Comparison of ENCODE assay signal across 24 cellular contexts in genomic region chr20:62535964-62536363, GRCh38.
DNase-seq lines count a peak whose midpoint lies in the region; ATAC-seq, FAIRE-seq and TF ChIP-seq lines count a peak whose summit lies in the region.
"Had no signal": no experiment of that assay in that cellular context is flagged by ENCODE, and none has a peak within 500 bp of the region (broad histone marks: within the 10 kb centered on the region; RNA-seq: fewer than 3 reads in every experiment).

No MANE protein-coding gene starts in this region.

- intact Hi-C loops in left ventricle myocardium superior (cut with micrococcal nuclease) (no loop called here), Right ventricle myocardium inferior (cut with DNase I) (no loop called here), K562 (cut with micrococcal nuclease) (no loop called here), sigmoid colon (cut with DNase I) (no loop called here)
- intact Hi-C loops in activated T-helper 2 cell treated with anti-CD3 and anti-CD28 coated beads, Interferon-gamma antibody, Interleukin-2, Interleukin-4, amounts not matched to agents 10 μg/mL and 5 μg/mL and 100 μg/mL, durations not matched to agents 14 hours and 24 hours and 36 hours (cut with micrococcal nuclease), result no loop called here

- H4K20me1 ChIP-seq in K562 (replicated peaks; ENCODE audit: control insufficient read depth, insufficient read depth, low read length), result no peaks in the 10 kb centered on the region

- peak; percentile 76 for ATAC-seq in left ventricle myocardium superior
- no peak for ATAC-seq in Right ventricle myocardium inferior
- no peak for ATAC-seq in K562
- no peak for ATAC-seq in GM21717 (IDR thresholded peaks at IDR 0.05; ENCODE audit: unreplicated experiment)
- ATAC-seq: GM12878, HCT116 had no signal

- peaks cover 2% of the 10 kb centered on the region for H3K9me1 ChIP-seq in K562 (ENCODE audit: control insufficient read depth, insufficient read depth, low read length)

- no peak for TF ChIP-seq EP300 in K562 (IDR thresholded peaks at IDR 0.05; ENCODE audit: low read length)
- TF ChIP-seq EP300 in sigmoid colon (IDR thresholded peaks at IDR 0.05), result no peak

- CTCF ChIA-PET in K562 (lab: Yijun Ruan, JAX; ENCODE audit: low intra/inter-chr PET ratio), result no interaction called here

- H3K9me3 ChIP-seq in K562 (replicated peaks; ENCODE audit: control insufficient read depth, insufficient read depth, low read depth, low read length) (no peaks in the 10 kb centered on the region), sigmoid colon (no peaks in the 10 kb centered on the region)

- no peaks in the 10 kb centered on the region for H3K9me3 Mint-ChIP-seq in activated T-helper 2 cell treated with anti-CD3 and anti-CD28 coated beads, Interferon-gamma antibody, Interleukin-2, Interleukin-4, amounts not matched to agents 10 μg/mL and 5 μg/mL and 100 μg/mL, durations not matched to agents 14 hours and 24 hours and 36 hours
- H3K9me3 Mint-ChIP-seq: CD4-positive, alpha-beta memory T cell had no signal

- H3K27me3 ChIP-seq in K562 (ENCODE audit: control insufficient read depth in 2 of 2, insufficient read depth in 2 of 2, low read length in 2 of 2) (peaks cover 5 to 14% of the 10 kb centered on the region in 2 experiments; a peak in 3 of 5 replicates), sigmoid colon (no peaks in the 10 kb centered on the region)

- H3K36me3 Mint-ChIP-seq in activated T-helper 2 cell treated with anti-CD3 and anti-CD28 coated beads, Interferon-gamma antibody, Interleukin-2, Interleukin-4, amounts not matched to agents 10 μg/mL and 5 μg/mL and 100 μg/mL, durations not matched to agents 14 hours and 24 hours and 36 hours (ENCODE audit: low read depth), result no peaks in the 10 kb centered on the region
- H3K36me3 Mint-ChIP-seq: CD4-positive, alpha-beta memory T cell had no signal

- FAIRE-seq in K562 (lab: Jason Lieb, UNC), result no peak
- FAIRE-seq: GM12878 had no signal

- H3K36me3 ChIP-seq in K562 (ENCODE audit: control insufficient read depth, insufficient read depth, low read length), result no peaks in the 10 kb centered on the region
- no peaks in the 10 kb centered on the region for H3K36me3 ChIP-seq in sigmoid colon

- no peak overlapping the region for H3K4me3 Mint-ChIP-seq in activated T-helper 2 cell treated with anti-CD3 and anti-CD28 coated beads, Interferon-gamma antibody, Interleukin-2, Interleukin-4, amounts not matched to agents 10 μg/mL and 5 μg/mL and 100 μg/mL, durations not matched to agents 14 hours and 24 hours and 36 hours (ENCODE audit: low read depth)
- H3K4me3 Mint-ChIP-seq: CD4-positive, alpha-beta memory T cell had no signal

- WGBS in K562 (ENCODE audit: insufficient coverage, low coverage, missing lambda C conversion rate), result 44% methylated on average over 9 of the region's 12 CpGs
- 70 to 87% methylated on average over 12 of the region's 12 CpGs for WGBS in sigmoid colon, 2 donors

- in situ Hi-C loops in K562 (cut with MboI), result no loop called here

- TF ChIP-seq RAD21 in K562 (CRISPR knock-in tag; conservative IDR thresholded peaks at IDR 0.05 in 1 of 2, IDR thresholded peaks at IDR 0.05 in 1 of 2), result no peak

- no peak overlapping the region for H3K4me2 ChIP-seq in K562 (ENCODE audit: insufficient read depth, low read length)
- H3K4me2 ChIP-seq: PC-9 had no signal

- TF ChIP-seq POLR2A in K562 (conservative IDR thresholded peaks at IDR 0.05) (no peak), sigmoid colon (IDR thresholded peaks at IDR 0.05) (no peak)

- no peak for DNase-seq in left ventricle myocardium superior
- no peak for DNase-seq in Right ventricle myocardium inferior (ENCODE audit: missing footprints)
- DNase-seq in K562 (ENCODE audit: extremely low read depth in 1 of 4, low spot score in 3 of 4), result no peak
- no peak for DNase-seq in sigmoid colon
- no peak for DNase-seq in activated T-helper 2 cell treated with anti-CD3 and anti-CD28 coated beads, Interferon-gamma antibody, Interleukin-2, Interleukin-4, amounts not matched to agents 10 μg/mL and 5 μg/mL and 100 μg/mL, durations not matched to agents 14 hours and 24 hours and 36 hours (ENCODE audit: low spot score)
- DNase-seq in DMS153 (lab: John Stamatoyannopoulos, UW), result no peak
- DNase-seq: C1 segment of cervical spinal cord; CD4-positive, alpha-beta memory T cell; COR-L47; EL; GDM1; GOT3; Karpas-422; NCI-H1092; NCI-H1417 treated with DMSO at 0.1 percent for 48 hours; NCI-H1694 treated with DMSO at 0.1 percent for 48 hours; NCI-H2081; NCI-H2227 treated with DMSO at 0.1 percent for 48 hours; NCI-H526 treated with DMSO at 0.1 percent for 48 hours; PC-9; SHP77 had no signal

- H3K4me1 ChIP-seq in K562 (replicated peaks in 1 of 2; ENCODE audit: control insufficient read depth in 2 of 2, insufficient read depth in 2 of 2, low read length in 2 of 2), result peaks cover 40 to 93% of the 10 kb centered on the region in 2 experiments
- H3K4me1 ChIP-seq in sigmoid colon, result peaks cover 0 to 52% (median 47%) of the 10 kb centered on the region in 4 donors

- H3K27ac Mint-ChIP-seq in activated T-helper 2 cell treated with anti-CD3 and anti-CD28 coated beads, Interferon-gamma antibody, Interleukin-2, Interleukin-4, amounts not matched to agents 10 μg/mL and 5 μg/mL and 100 μg/mL, durations not matched to agents 14 hours and 24 hours and 36 hours, result no peak overlapping the region
- H3K27ac Mint-ChIP-seq: CD4-positive, alpha-beta memory T cell had no signal

- no peak overlapping the region for H3K27ac ChIP-seq in K562 (ENCODE audit: extremely low read depth, low read depth, low read length)
- peak overlapping the region in 3 of 4 donors; percentile 83 to 87 (median 85) for H3K27ac ChIP-seq in sigmoid colon
- H3K27ac ChIP-seq: PC-9 had no signal

- no peak overlapping the region for H3K4me3 ChIP-seq in K562
- H3K4me3 ChIP-seq in sigmoid colon, result no peak overlapping the region
- H3K4me3 ChIP-seq: GM12878, PC-9 had no signal

- POLR2A ChIA-PET in K562 (lab: Yijun Ruan, JAX), result interaction anchor here (0.7 kb wide), 1 partner anchor 53 kb away, joined by 6 read pairs; no protein-coding TSS in a partner anchor

- no peak overlapping the region for H2AFZ ChIP-seq in K562 (ENCODE audit: low read depth, low read length)
- H2AFZ ChIP-seq: PC-9 had no signal

- no peaks in the 10 kb centered on the region; the same call in 2 of the 3 replicates for H3K79me2 ChIP-seq in K562 (ENCODE audit: control insufficient read depth, insufficient read depth, low read length)

- TF ChIP-seq CTCF in K562 (IDR thresholded peaks at IDR 0.05 in 2 of 3, conservative IDR thresholded peaks at IDR 0.05 in 1 of 3; ENCODE audit: insufficient read depth in 2 of 3, low read depth in 1 of 3, low read length in 3 of 3) (no peak), sigmoid colon (IDR thresholded peaks at IDR 0.05) (no peak)

- peak overlapping the region in 1 of 2 experiments; percentile 70; a peak in 2 of 4 replicates for H3K9ac ChIP-seq in K562 (ENCODE audit: insufficient read depth in 1 of 2, low read depth in 2 of 2, low read length in 2 of 2)

- H3K4me1 Mint-ChIP-seq in activated T-helper 2 cell treated with anti-CD3 and anti-CD28 coated beads, Interferon-gamma antibody, Interleukin-2, Interleukin-4, amounts not matched to agents 10 μg/mL and 5 μg/mL and 100 μg/mL, durations not matched to agents 14 hours and 24 hours and 36 hours (ENCODE audit: low read depth), result no peaks in the 10 kb centered on the region
- H3K4me1 Mint-ChIP-seq: CD4-positive, alpha-beta memory T cell had no signal

- no peaks in the 10 kb centered on the region for H3K27me3 Mint-ChIP-seq in activated T-helper 2 cell treated with anti-CD3 and anti-CD28 coated beads, Interferon-gamma antibody, Interleukin-2, Interleukin-4, amounts not matched to agents 10 μg/mL and 5 μg/mL and 100 μg/mL, durations not matched to agents 14 hours and 24 hours and 36 hours (ENCODE audit: low read depth)

- BruUV-seq in K562 (replicated peaks; lab: Mats Ljungman, UMichigan), result no TSS peak

TF ChIP-seq in K562, 482 proteins besides CTCF, POLR2A, EP300 and RAD21:
- TF ChIP-seq, protein P1, sequence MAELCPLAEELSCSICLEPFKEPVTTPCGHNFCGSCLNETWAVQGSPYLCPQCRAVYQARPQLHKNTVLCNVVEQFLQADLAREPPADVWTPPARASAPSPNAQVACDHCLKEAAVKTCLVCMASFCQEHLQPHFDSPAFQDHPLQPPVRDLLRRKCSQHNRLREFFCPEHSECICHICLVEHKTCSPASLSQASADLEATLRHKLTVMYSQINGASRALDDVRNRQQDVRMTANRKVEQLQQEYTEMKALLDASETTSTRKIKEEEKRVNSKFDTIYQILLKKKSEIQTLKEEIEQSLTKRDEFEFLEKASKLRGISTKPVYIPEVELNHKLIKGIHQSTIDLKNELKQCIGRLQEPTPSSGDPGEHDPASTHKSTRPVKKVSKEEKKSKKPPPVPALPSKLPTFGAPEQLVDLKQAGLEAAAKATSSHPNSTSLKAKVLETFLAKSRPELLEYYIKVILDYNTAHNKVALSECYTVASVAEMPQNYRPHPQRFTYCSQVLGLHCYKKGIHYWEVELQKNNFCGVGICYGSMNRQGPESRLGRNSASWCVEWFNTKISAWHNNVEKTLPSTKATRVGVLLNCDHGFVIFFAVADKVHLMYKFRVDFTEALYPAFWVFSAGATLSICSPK (IDR thresholded peaks at IDR 0.05; ENCODE audit: borderline replicate concordance), result no peak
- TF ChIP-seq ZFP36 (IDR thresholded peaks at IDR 0.05; ENCODE audit: low read depth, low read length, partially characterized antibody), result peak; percentile 85
- TF ChIP-seq MED1 (CRISPR knock-in tag; IDR thresholded peaks at IDR 0.05; ENCODE audit: borderline replicate concordance), result no peak
